In the genomic region with DNA sequence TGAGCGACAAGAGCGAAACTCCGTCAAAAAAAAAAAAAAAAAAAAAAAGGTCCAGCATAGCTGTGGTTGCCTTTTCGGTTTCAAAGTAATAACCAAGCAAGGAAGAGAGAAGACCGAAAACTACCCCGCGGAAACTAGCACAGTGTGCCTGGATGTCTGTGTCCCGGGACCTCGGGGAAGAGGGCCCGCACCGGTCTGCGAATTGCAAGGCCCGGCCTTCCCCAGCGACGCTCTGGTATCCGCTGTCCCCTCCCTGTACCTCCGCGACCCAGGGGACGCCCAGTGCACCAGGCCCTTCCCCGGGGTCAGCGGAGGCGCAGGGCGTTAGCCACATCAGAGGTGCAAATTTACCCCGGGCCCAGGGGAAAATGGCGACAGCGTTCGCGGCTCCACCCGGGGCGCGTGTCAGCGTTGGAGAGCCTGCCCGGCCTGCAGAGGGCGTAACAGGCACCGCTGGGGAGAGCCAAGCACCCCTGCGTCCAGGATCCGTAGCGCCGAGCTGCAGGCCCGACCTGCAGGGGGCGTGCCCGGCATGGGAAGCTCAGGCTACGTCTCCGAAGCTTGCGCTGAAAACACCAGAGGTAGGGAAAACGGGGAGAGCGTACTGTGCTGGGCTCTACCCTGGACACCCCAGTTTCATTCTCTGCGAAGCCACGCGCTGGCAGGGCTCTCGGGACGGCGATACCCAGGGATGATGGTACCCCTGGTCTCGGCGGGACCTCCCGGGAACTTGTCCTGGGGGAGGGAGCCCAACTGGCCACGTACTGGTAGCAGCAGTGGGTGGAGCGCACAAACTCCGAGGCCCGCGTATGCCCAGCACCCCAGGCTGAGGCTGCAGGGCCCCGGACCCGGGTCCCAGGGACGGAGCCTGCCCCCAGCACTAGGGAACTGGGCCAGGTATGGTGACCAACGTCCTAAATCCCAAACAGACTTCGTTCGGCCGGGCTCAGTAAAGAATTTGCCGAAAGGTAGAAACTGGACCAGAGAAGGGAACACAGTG, we compare ENCODE assay signal across 10 cellular contexts. TPM values are rescaled to one million over a fixed set of nuclear protein-coding genes. Genes with fewer than 3 reads are reported as not detected.
DNase-seq lines count a peak whose midpoint lies in the region; ATAC-seq and TF ChIP-seq lines count a peak whose summit lies in the region.
"Had no signal": no experiment of that assay in that cellular context is flagged by ENCODE, and none has a peak within 500 bp of the region (broad histone marks: within the 10 kb centered on the region; RNA-seq: fewer than 3 reads in every experiment).

No MANE protein-coding gene starts in this region.

- peaks cover 7% of the 10 kb centered on the region for H3K4me1 ChIP-seq in smooth muscle cell (ENCODE audit: low read depth)

- in situ Hi-C loops in brain microvascular endothelial cell (cut with HindIII; ENCODE audit: low pct_ligation_motif_present, low sequenced_read_pairs): no loop called here

- H3K9me3 ChIP-seq in smooth muscle cell (replicated peaks; ENCODE audit: low read depth): no peaks in the 10 kb centered on the region

- H3K79me2 ChIP-seq in smooth muscle cell (ENCODE audit: low read depth): no peaks in the 10 kb centered on the region

- ATAC-seq in GM18505 (IDR thresholded peaks at IDR 0.05; ENCODE audit: unreplicated experiment): no peak

- no peaks in the 10 kb centered on the region for H4K20me1 ChIP-seq in smooth muscle cell (ENCODE audit: low read depth)

- H3K27me3 ChIP-seq in brain microvascular endothelial cell (replicated peaks) (peaks cover 21% of the 10 kb centered on the region), smooth muscle cell (ENCODE audit: low read depth) (peaks cover 100% of the 10 kb centered on the region)

- no peak for TF ChIP-seq POLR2A in GM18505 (IDR thresholded peaks at IDR 0.05; ENCODE audit: borderline replicate concordance, extremely low read depth, insufficient read depth, insufficient read length)

- H3K36me3 ChIP-seq in brain microvascular endothelial cell (replicated peaks): no peaks in the 10 kb centered on the region
- no peaks in the 10 kb centered on the region for H3K36me3 ChIP-seq in smooth muscle cell (ENCODE audit: low read depth)

- WGBS in smooth muscle cell (ENCODE audit: low lambda C conversion rate): 41% methylated on average over 69 of the region's 69 CpGs

- H2AFZ ChIP-seq in smooth muscle cell (ENCODE audit: low read depth): no peak overlapping the region

- H3K4me2 ChIP-seq in smooth muscle cell: peak overlapping the region; percentile 31

- H3K4me3 ChIP-seq in brain microvascular endothelial cell (ENCODE audit: low read depth, low read length) (peak overlapping the region; percentile 30), smooth muscle cell (no peak overlapping the region)

- no peak overlapping the region for H3K9ac ChIP-seq in smooth muscle cell (ENCODE audit: low read depth)

- H3F3A ChIP-seq in smooth muscle cell (ENCODE audit: low read depth): no peaks in the 10 kb centered on the region

- TF ChIP-seq CTCF in brain microvascular endothelial cell (IDR thresholded peaks at IDR 0.05; ENCODE audit: low read depth, low read length, missing control alignments) (peak; percentile 73), smooth muscle cell (IDR thresholded peaks at IDR 0.05; ENCODE audit: borderline replicate concordance, insufficient read depth, poor library complexity, severe bottlenecking) (peak; percentile 29)

- H3K27ac ChIP-seq in brain microvascular endothelial cell: no peak overlapping the region
- H3K27ac ChIP-seq in smooth muscle cell (ENCODE audit: low read depth): no peak overlapping the region

- peak; percentile 57 for DNase-seq in NCI-H2227 (lab: John Stamatoyannopoulos, UW; ENCODE audit: unreplicated experiment)
- no peak for DNase-seq in NCI-H2227 treated with DMSO at 0.1 percent for 48 hours (lab: John Stamatoyannopoulos, UW)
- peak; percentile 32 for DNase-seq in brain microvascular endothelial cell
- DNase-seq in iris pigment epithelial cell (ENCODE audit: low read depth): peak; percentile 13
- DNase-seq in smooth muscle cell (lab: John Stamatoyannopoulos, UW; ENCODE audit: unreplicated experiment): no peak
- DNase-seq in GF-D8 (lab: John Stamatoyannopoulos, UW): no peak
- no peak for DNase-seq in GM19240 (ENCODE audit: insufficient read length, low spot score)
- DNase-seq: activated CD8-positive, alpha-beta memory T cell treated with anti-CD3 and anti-CD28 coated beads for 24 hours; naive B cell had no signal

RNA-seq across cellular contexts. Expression of a gene that starts 16.2 kb away (rescaled TPM):
- not detected in 2 replicates for total RNA-seq in smooth muscle cell
- not detected in 2 replicates for polyA plus RNA-seq in smooth muscle cell

Comparison
In these comparisons a context has a peak if more than half of its experiments do, and no peak if none do; other contexts are left out.
1. DNase-seq: peak in NCI-H2227 (single experiment), brain microvascular endothelial cell (single experiment) and iris pigment epithelial cell (single experiment); none in NCI-H2227 treated with DMSO at 0.1 percent for 48 hours (single experiment), smooth muscle cell (single experiment), GF-D8 (single experiment) and GM19240 (single experiment).